In genomic region chr4:85391568-85392410, GRCh38 we compare ENCODE assay signal across 10 cellular contexts.
DNase-seq lines count a peak whose midpoint lies in the region; ATAC-seq lines count a peak whose summit lies in the region.
"Had no signal": no experiment of that assay in that cellular context is flagged by ENCODE, and none has a peak within 500 bp of the region (broad histone marks: within the 10 kb centered on the region; RNA-seq: fewer than 3 reads in every experiment).

No MANE protein-coding gene starts in this region.

- H2BK12ac ChIP-seq in mesenchymal stem cell (ENCODE audit: low read length in 2 of 2): no peak overlapping the region

- peak; percentile 60 for ATAC-seq in GM19025 (IDR thresholded peaks at IDR 0.05; ENCODE audit: low read depth, unreplicated experiment)
- peak; percentile 83 for ATAC-seq in GM21717 (IDR thresholded peaks at IDR 0.05; ENCODE audit: unreplicated experiment)
- ATAC-seq in HG03135 (IDR thresholded peaks at IDR 0.05; ENCODE audit: unreplicated experiment): peak; percentile 92
- ATAC-seq in sciatic nerve: no peak
- ATAC-seq: GM23338; natural killer cell treated with Interleukin-12 subunit alpha and Interleukin-12 subunit beta and Interleukin-15 and Interleukin-18, amount 100 ng/mL, for 72 hours had no signal

- no peak overlapping the region for H2BK120ac ChIP-seq in mesenchymal stem cell (ENCODE audit: low read depth, low read length)

- no peaks in the 10 kb centered on the region for H3K27me3 ChIP-seq in mesenchymal stem cell (ENCODE audit: control insufficient read depth in 1 of 2, insufficient read depth in 1 of 2, low read length in 2 of 2)
- H3K27me3 ChIP-seq: ascending aorta had no signal

- DNase-seq in mesenchymal stem cell (peak; percentile 24), HuH-7 (ENCODE audit: low spot score) (no peak), NCI-H748 (lab: John Stamatoyannopoulos, UW; ENCODE audit: unreplicated experiment) (no peak), sciatic nerve (ENCODE audit: low spot score) (no peak)

- H3K4ac ChIP-seq in mesenchymal stem cell (ENCODE audit: low read depth in 1 of 2, low read length in 2 of 2): no peak overlapping the region

- no peak overlapping the region for H3K14ac ChIP-seq in mesenchymal stem cell (ENCODE audit: low read length in 2 of 2)

- H3K36me3 ChIP-seq in mesenchymal stem cell (ENCODE audit: control insufficient read depth in 1 of 2, insufficient read depth in 2 of 2, low read depth in 1 of 2, low read length in 2 of 2): no peaks in the 10 kb centered on the region
- H3K36me3 ChIP-seq: ascending aorta had no signal

- H2BK15ac ChIP-seq in mesenchymal stem cell (ENCODE audit: low read depth, poor library complexity, severe bottlenecking): no peak overlapping the region

- H2BK5ac ChIP-seq in mesenchymal stem cell (ENCODE audit: low read depth, low read length, poor library complexity, severe bottlenecking): no peak overlapping the region

- intact Hi-C loops in sciatic nerve (cut with DNase I): no loop called here

- no peak overlapping the region for H4K8ac ChIP-seq in mesenchymal stem cell (ENCODE audit: low read length)

- WGBS in mesenchymal stem cell: 66% methylated on average over 2 of the region's 4 CpGs

- H3K23ac ChIP-seq in mesenchymal stem cell (ENCODE audit: low read length in 2 of 2): no peak overlapping the region

- no peaks in the 10 kb centered on the region for H3K9me3 ChIP-seq in mesenchymal stem cell (ENCODE audit: control insufficient read depth, low read length)
- H3K9me3 ChIP-seq: ascending aorta had no signal

- H3K4me2 ChIP-seq in mesenchymal stem cell (ENCODE audit: low read length, poor library complexity, severe bottlenecking): no peak overlapping the region
- H3K4me2 ChIP-seq: GM23338 had no signal

- H3K4me3 ChIP-seq in mesenchymal stem cell (ENCODE audit: insufficient read depth in 1 of 2, low read depth in 1 of 2, low read length in 2 of 2): no peak overlapping the region
- H3K4me3 ChIP-seq: ascending aorta, GM23338 had no signal

- no peak overlapping the region for H3K9ac ChIP-seq in mesenchymal stem cell (ENCODE audit: low read length)

- H2AK5ac ChIP-seq in mesenchymal stem cell (ENCODE audit: low read length, severe bottlenecking): no peak overlapping the region

- H3K4me1 ChIP-seq in mesenchymal stem cell (ENCODE audit: control insufficient read depth, insufficient read depth, low read depth, low read length): no peaks in the 10 kb centered on the region
- H3K4me1 ChIP-seq: ascending aorta had no signal

- H3K27ac ChIP-seq in mesenchymal stem cell (ENCODE audit: low read length, poor library complexity, severe bottlenecking): no peak overlapping the region
- H3K27ac ChIP-seq: ascending aorta had no signal

- no peaks in the 10 kb centered on the region for H3K79me1 ChIP-seq in mesenchymal stem cell (replicated peaks; ENCODE audit: low read length, poor library complexity, severe bottlenecking)

- no peak overlapping the region for H4K91ac ChIP-seq in mesenchymal stem cell (ENCODE audit: low read length)

- H3K18ac ChIP-seq in mesenchymal stem cell (ENCODE audit: low read depth in 1 of 2, low read length in 2 of 2): no peak overlapping the region

- no peak overlapping the region for H2AFZ ChIP-seq in mesenchymal stem cell (ENCODE audit: low read depth, low read length)
- H2AFZ ChIP-seq: GM23338 had no signal
